In the genomic region with DNA sequence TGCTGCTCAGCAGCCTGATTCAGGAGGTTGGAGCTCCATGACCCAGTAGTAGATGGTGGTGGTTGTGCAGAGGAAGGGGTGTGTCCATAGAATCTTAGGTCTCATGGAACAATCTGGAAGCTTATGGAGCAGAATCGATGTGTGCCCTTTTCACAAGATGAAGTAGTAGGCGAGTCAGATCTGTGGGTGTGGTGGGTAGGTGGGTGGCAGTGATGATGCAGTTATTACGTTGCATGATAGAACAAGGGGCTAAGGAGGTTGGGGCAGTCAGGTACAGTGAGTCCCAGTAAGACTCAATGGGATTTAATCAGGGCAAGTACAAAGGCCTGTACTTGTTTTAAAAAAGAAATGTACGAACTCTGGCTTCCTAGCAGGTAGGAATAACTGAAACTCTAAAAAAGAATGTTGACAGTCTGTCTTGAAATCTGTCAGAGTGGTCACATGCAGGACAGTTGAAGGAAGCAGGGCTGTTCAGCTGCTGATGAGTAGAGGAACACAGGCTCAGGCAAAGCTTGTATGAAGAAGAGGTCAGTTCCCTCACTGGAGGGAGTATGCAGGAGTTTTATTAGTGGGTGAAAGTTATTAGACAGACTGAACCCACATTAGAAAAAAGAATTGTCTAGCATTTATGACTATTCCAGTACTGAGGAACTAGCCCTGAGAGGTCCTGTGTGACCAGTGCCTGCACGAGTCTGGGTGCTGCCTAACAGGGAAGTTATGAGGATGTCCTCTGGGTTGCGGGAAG, we compare ENCODE assay signal across 13 cellular contexts. TPM values are rescaled to one million over a fixed set of nuclear protein-coding genes. Genes with fewer than 3 reads are reported as not detected.
DNase-seq lines count a peak whose midpoint lies in the region; ATAC-seq, FAIRE-seq and TF ChIP-seq lines count a peak whose summit lies in the region.
"Had no signal": no experiment of that assay in that cellular context is flagged by ENCODE, and none has a peak within 500 bp of the region (broad histone marks: within the 10 kb centered on the region; RNA-seq: fewer than 3 reads in every experiment).

No MANE protein-coding gene starts in this region.

- WGBS in small intestine, 3 donors = 72 to 76% (median 74%) methylated on average over 6 of the region's 6 CpGs

- DNase-seq in T-helper 2 cell treated with Interferon-gamma antibody and Interleukin-4, amounts not matched to agents 5 μg/mL and 100 μg/mL, for 36 hours (ENCODE audit: low spot score) = no peak
- DNase-seq in T-helper 2 cell (no peak), small intestine (no peak), kidney (no peak), NCI-H146 treated with DMSO at 0.1 percent for 48 hours (lab: John Stamatoyannopoulos, UW; ENCODE audit: unreplicated experiment) (no peak)
- no peak for DNase-seq in CD4-positive, alpha-beta memory T cell
- no peak for DNase-seq in activated naive CD4-positive, alpha-beta T cell treated with anti-CD3 and anti-CD28 coated beads, Interleukin-2, amount 50 U/mL, for 72 hours (ENCODE audit: low spot score in 2 of 2)
- DNase-seq in naive thymus-derived CD8-positive, alpha-beta T cell = no peak
- DNase-seq: Caco-2, foreskin fibroblast, NCI-H1092 had no signal

- H3K36me3 ChIP-seq in CD4-positive, alpha-beta memory T cell (ENCODE audit: insufficient read depth, low read length) = no peaks in the 10 kb centered on the region
- H3K36me3 ChIP-seq in small intestine (ENCODE audit: control insufficient read depth in 2 of 2, insufficient read depth in 2 of 2, low read length in 2 of 2) (no peaks in the 10 kb centered on the region), kidney (ENCODE audit: control insufficient read depth in 1 of 2, insufficient read depth in 2 of 2, low read length in 2 of 2) (no peaks in the 10 kb centered on the region)
- H3K36me3 ChIP-seq: ascending aorta had no signal

- peak; percentile 33 to 42 for ATAC-seq in activated naive CD4-positive, alpha-beta T cell treated with anti-CD3 and anti-CD28 coated beads, Interleukin-2, amount 50 U/mL, for 72 hours
- no peak for ATAC-seq in naive thymus-derived CD8-positive, alpha-beta T cell

- intact Hi-C loops in CD4-positive, alpha-beta memory T cell (cut with micrococcal nuclease) = no loop called here
- intact Hi-C loops in kidney (cut with DNase I) = no loop called here

- H3K36me3 Mint-ChIP-seq in T-helper 2 cell treated with Interferon-gamma antibody and Interleukin-4, amounts not matched to agents 5 μg/mL and 100 μg/mL, for 36 hours (ENCODE audit: low read depth) = peaks cover 43% of the 10 kb centered on the region
- peaks cover 23 to 25% of the 10 kb centered on the region in 2 donors for H3K36me3 Mint-ChIP-seq in CD4-positive, alpha-beta memory T cell
- H3K36me3 Mint-ChIP-seq in activated naive CD4-positive, alpha-beta T cell treated with anti-CD3 and anti-CD28 coated beads, Interleukin-2, amount 50 U/mL, for 72 hours = peaks cover 24 to 47% of the 10 kb centered on the region in 2 donors
- H3K36me3 Mint-ChIP-seq in naive thymus-derived CD8-positive, alpha-beta T cell = peaks cover 8 to 43% (median 15%) of the 10 kb centered on the region in 3 donors

- POLR2A ChIA-PET in CD4-positive, alpha-beta memory T cell (lab: Charles Lee; ENCODE audit: partially characterized antibody) = interaction anchor here (2.2 kb wide), 1 partner anchor 8 kb away, joined by 7 read pairs; no protein-coding TSS in a partner anchor
- POLR2A ChIA-PET in naive thymus-derived CD8-positive, alpha-beta T cell (lab: Charles Lee) = interaction anchor here (0.6 kb wide), 1 partner anchor 54 kb away, joined by 4 read pairs; no protein-coding TSS in a partner anchor

- H3K4me3 ChIP-seq in CD4-positive, alpha-beta memory T cell (ENCODE audit: low read length in 2 of 2) = no peak overlapping the region
- H3K4me3 ChIP-seq in small intestine (ENCODE audit: low read depth in 1 of 2, low read length in 2 of 2) = no peak overlapping the region
- no peak overlapping the region for H3K4me3 ChIP-seq in kidney (ENCODE audit: low read length in 2 of 2)
- H3K4me3 ChIP-seq: ascending aorta had no signal

- peak overlapping the region; percentile 1 for H3K4me3 Mint-ChIP-seq in T-helper 2 cell treated with Interferon-gamma antibody and Interleukin-4, amounts not matched to agents 5 μg/mL and 100 μg/mL, for 36 hours
- H3K4me3 Mint-ChIP-seq in CD4-positive, alpha-beta memory T cell = peak overlapping the region in 1 of 8 donors; percentile 48
- H3K4me3 Mint-ChIP-seq in naive thymus-derived CD8-positive, alpha-beta T cell = peak overlapping the region in 7 of 10 donors; percentile 0 to 35 (median 17)

- H3K27me3 Mint-ChIP-seq in T-helper 2 cell treated with Interferon-gamma antibody and Interleukin-4, amounts not matched to agents 5 μg/mL and 100 μg/mL, for 36 hours (ENCODE audit: low read depth) = no peaks in the 10 kb centered on the region
- H3K27me3 Mint-ChIP-seq in CD4-positive, alpha-beta memory T cell = no peaks in the 10 kb centered on the region
- H3K27me3 Mint-ChIP-seq in naive thymus-derived CD8-positive, alpha-beta T cell = no peaks in the 10 kb centered on the region

- H3K9ac ChIP-seq in kidney (ENCODE audit: low read length in 2 of 2) = no peak overlapping the region

- H3K4me1 ChIP-seq in CD4-positive, alpha-beta memory T cell (ENCODE audit: insufficient read depth, low read length) = peaks cover 82% of the 10 kb centered on the region
- H3K4me1 ChIP-seq in small intestine (ENCODE audit: control insufficient read depth in 2 of 2, insufficient read depth in 1 of 2, low read depth in 1 of 2, low read length in 1 of 2) = no peaks in the 10 kb centered on the region
- H3K4me1 ChIP-seq in kidney (ENCODE audit: control insufficient read depth in 1 of 2, insufficient read depth in 1 of 2, low read depth in 1 of 2, low read length in 2 of 2) = no peaks in the 10 kb centered on the region
- H3K4me1 ChIP-seq: ascending aorta had no signal

- H3K27ac Mint-ChIP-seq in T-helper 2 cell treated with Interferon-gamma antibody and Interleukin-4, amounts not matched to agents 5 μg/mL and 100 μg/mL, for 36 hours = peak overlapping the region; percentile 11
- peak overlapping the region; percentile 52 to 85 (median 77) for H3K27ac Mint-ChIP-seq in CD4-positive, alpha-beta memory T cell
- H3K27ac Mint-ChIP-seq in activated naive CD4-positive, alpha-beta T cell treated with anti-CD3 and anti-CD28 coated beads, Interleukin-2, amount 50 U/mL, for 72 hours = peak overlapping the region; percentile 48 to 63
- peak overlapping the region; percentile 13 to 79 (median 64) for H3K27ac Mint-ChIP-seq in naive thymus-derived CD8-positive, alpha-beta T cell

- H3K27me3 ChIP-seq in CD4-positive, alpha-beta memory T cell (ENCODE audit: insufficient read depth, low read length) = no peaks in the 10 kb centered on the region
- H3K27me3 ChIP-seq in small intestine (ENCODE audit: control insufficient read depth in 2 of 2, insufficient read depth in 2 of 2, low read length in 2 of 2) = no peaks in the 10 kb centered on the region
- H3K27me3 ChIP-seq: ascending aorta had no signal

- peaks cover 9% of the 10 kb centered on the region for H3K9me3 Mint-ChIP-seq in T-helper 2 cell treated with Interferon-gamma antibody and Interleukin-4, amounts not matched to agents 5 μg/mL and 100 μg/mL, for 36 hours
- H3K9me3 Mint-ChIP-seq in CD4-positive, alpha-beta memory T cell = peaks cover 0 to 4% (median 1%) of the 10 kb centered on the region in 8 donors
- peaks cover 0 to 11% of the 10 kb centered on the region in 2 donors for H3K9me3 Mint-ChIP-seq in activated naive CD4-positive, alpha-beta T cell treated with anti-CD3 and anti-CD28 coated beads, Interleukin-2, amount 50 U/mL, for 72 hours
- peaks cover 0 to 3% (median 0%) of the 10 kb centered on the region in 9 donors for H3K9me3 Mint-ChIP-seq in naive thymus-derived CD8-positive, alpha-beta T cell

- peaks cover 44% of the 10 kb centered on the region for H3K4me1 Mint-ChIP-seq in T-helper 2 cell treated with Interferon-gamma antibody and Interleukin-4, amounts not matched to agents 5 μg/mL and 100 μg/mL, for 36 hours (ENCODE audit: low read depth)
- H3K4me1 Mint-ChIP-seq in CD4-positive, alpha-beta memory T cell = peaks cover 50 to 73% (median 65%) of the 10 kb centered on the region in 4 donors
- peaks cover 53 to 92% (median 87%) of the 10 kb centered on the region in 4 donors for H3K4me1 Mint-ChIP-seq in naive thymus-derived CD8-positive, alpha-beta T cell

- H3K27ac ChIP-seq in CD4-positive, alpha-beta memory T cell (ENCODE audit: low read depth, low read length) = no peak overlapping the region
- no peak overlapping the region for H3K27ac ChIP-seq in small intestine (ENCODE audit: low read depth in 1 of 2, low read length in 1 of 2)
- no peak overlapping the region for H3K27ac ChIP-seq in kidney (ENCODE audit: low read depth in 2 of 2, low read length in 2 of 2)
- H3K27ac ChIP-seq: 22Rv1, ascending aorta had no signal

- no peak for FAIRE-seq in small intestine (lab: Jason Lieb, UNC)
- no peak for FAIRE-seq in kidney (lab: Jason Lieb, UNC)

- TF ChIP-seq CTCF in kidney (IDR thresholded peaks at IDR 0.05; ENCODE audit: borderline replicate concordance, extremely low read depth, insufficient read depth) = no peak

- H3K9me3 ChIP-seq in CD4-positive, alpha-beta memory T cell (ENCODE audit: control insufficient read depth in 1 of 2, low read length in 2 of 2) = no peaks in the 10 kb centered on the region
- H3K9me3 ChIP-seq in small intestine (ENCODE audit: control insufficient read depth, low read depth) (no peaks in the 10 kb centered on the region), kidney (ENCODE audit: control insufficient read depth in 1 of 2, low read length in 2 of 2) (no peaks in the 10 kb centered on the region)
- H3K9me3 ChIP-seq: ascending aorta, Caco-2 had no signal

- CTCF ChIA-PET in CD4-positive, alpha-beta memory T cell (lab: Charles Lee; ENCODE audit: partially characterized antibody) = no interaction called here

RNA-seq across cellular contexts. Expression of a gene that starts 9.3 kb away (rescaled TPM):
- 10 to 100 TPM; 18.2 to 19.4 TPM for total RNA-seq in CD4-positive, alpha-beta memory T cell
- polyA plus RNA-seq in CD4-positive, alpha-beta memory T cell = under 1 TPM; 0.03 to 0.57 TPM
- total RNA-seq in activated naive CD4-positive, alpha-beta T cell treated with anti-CD3 and anti-CD28 coated beads, Interleukin-2, amount 50 U/mL, for 72 hours = 10 to 100 TPM; 15.9 to 24.7 TPM
- 10 to 100 TPM; 30.1 to 30.5 TPM for total RNA-seq in naive thymus-derived CD8-positive, alpha-beta T cell
- polyA plus RNA-seq in naive thymus-derived CD8-positive, alpha-beta T cell = 1 to 10 TPM in 1 of 3 donors, under 1 TPM in 2; 0.46 to 1.0 (median 0.61) TPM
- polyA plus RNA-seq in small intestine (1 to 10 TPM; 2.7 to 6.8 (median 5.6) TPM), kidney (ENCODE audit: insufficient read depth, low read depth, low replicate concordance) (0.52 TPM)
- total RNA-seq in kidney = 13.1 TPM

Comparison
In these comparisons a context has a peak if more than half of its experiments do, and no peak if none do; other contexts are left out.
1. H3K27ac Mint-ChIP-seq: peak in every context shown above with its lines; median percentile 77 in CD4-positive, alpha-beta memory T cell; 64 in naive thymus-derived CD8-positive, alpha-beta T cell; 56 in activated naive CD4-positive, alpha-beta T cell treated with anti-CD3 and anti-CD28 coated beads, Interleukin-2, amount 50 U/mL, for 72 hours; 11 in T-helper 2 cell treated with Interferon-gamma antibody and Interleukin-4, amounts not matched to agents 5 μg/mL and 100 μg/mL, for 36 hours.
2. ATAC-seq: peak in activated naive CD4-positive, alpha-beta T cell treated with anti-CD3 and anti-CD28 coated beads, Interleukin-2, amount 50 U/mL, for 72 hours (2 of 2); none in naive thymus-derived CD8-positive, alpha-beta T cell (0 of 2).